In genomic region chr1:197807216-197807615, GRCh38 we compare ENCODE assay signal across 16 cellular contexts. TPM values are rescaled to one million over a fixed set of nuclear protein-coding genes. Genes with fewer than 3 reads are reported as not detected.
DNase-seq lines count a peak whose midpoint lies in the region; ATAC-seq, FAIRE-seq and TF ChIP-seq lines count a peak whose summit lies in the region.
"Had no signal": no experiment of that assay in that cellular context is flagged by ENCODE, and none has a peak within 500 bp of the region (broad histone marks: within the 10 kb centered on the region; RNA-seq: fewer than 3 reads in every experiment).

No MANE protein-coding gene starts in this region.

- no peak overlapping the region for H3K27ac ChIP-seq in left lung
- H3K27ac ChIP-seq: HL-60 had no signal

- no peak for TF ChIP-seq CTCF in left lung (IDR thresholded peaks at IDR 0.05)

- DNase-seq in GM18507 (ENCODE audit: extremely low spot score, insufficient read length, low read depth) (no peak), immature natural killer cell (peak; percentile 15 to 18 (median 16)), left lung (no peak), mesenteric fat pad (ENCODE audit: low spot score) (no peak), activated gamma-delta T cell treated with Interleukin-2 at 50 U/mL for 16 hours (no peak)
- no peak for DNase-seq in activated CD8-positive, alpha-beta memory T cell treated with anti-CD3 and anti-CD28 coated beads, Interleukin-2, amount 50 U/mL, for 48 hours
- DNase-seq: hypothalamus; Karpas-422; naive B cell; NCI-H1436; stimulated activated CD4-positive, alpha-beta T cell treated with anti-CD3 and anti-CD28 coated beads, Interleukin-15, amount 100 ng/mL, for 24 hours; substantia nigra had no signal

- peaks cover 34 to 41% of the 10 kb centered on the region in 2 donors for H3K4me1 Mint-ChIP-seq in immature natural killer cell

- no peaks in the 10 kb centered on the region for H3K4me1 ChIP-seq in left lung

- H3K36me3 Mint-ChIP-seq in immature natural killer cell, result peaks cover 0 to 5% (median 0%) of the 10 kb centered on the region in 3 donors
- H3K36me3 Mint-ChIP-seq: naive B cell had no signal

- no peak overlapping the region for H3K4me3 ChIP-seq in left lung

- peaks cover 0 to under 1% of the 10 kb centered on the region in 2 donors for H3K9me3 ChIP-seq in left lung

- H3K9me3 Mint-ChIP-seq in immature natural killer cell, result no peaks in the 10 kb centered on the region

- peak overlapping the region; percentile 44 to 77 (median 68) for H3K27ac Mint-ChIP-seq in immature natural killer cell

- FAIRE-seq in GM18507 (lab: Jason Lieb, UNC), result peak; percentile 38
- FAIRE-seq: GM19239 had no signal

- intact Hi-C loops in left lung (cut with DNase I), result no loop called here

- ATAC-seq in GM21423 (IDR thresholded peaks at IDR 0.05; ENCODE audit: unreplicated experiment) (peak; percentile 52), HG03108 (IDR thresholded peaks at IDR 0.05; ENCODE audit: unreplicated experiment) (peak; percentile 54), left lung (no peak)

- H3K27me3 Mint-ChIP-seq in immature natural killer cell (ENCODE audit: low read depth in 3 of 3), result peaks cover 0 to 3% (median 2%) of the 10 kb centered on the region in 3 donors

- H3K4me3 Mint-ChIP-seq in immature natural killer cell, result peak overlapping the region; percentile 7 to 68 (median 64)
- H3K4me3 Mint-ChIP-seq: naive B cell had no signal

- no peaks in the 10 kb centered on the region for H3K27me3 ChIP-seq in left lung

- no peaks in the 10 kb centered on the region for H3K36me3 ChIP-seq in left lung

RNA-seq across cellular contexts. Expression of gene DENND1B, which starts 31.9 kb away (rescaled TPM):
- polyA plus RNA-seq in immature natural killer cell, result 10 to 100 TPM; 15.6 to 19.2 (median 18.5) TPM
- total RNA-seq in left lung (10 to 100 TPM; 16.4 to 17.2 TPM), mesenteric fat pad (7.1 TPM)

Comparison
In these comparisons a context has a peak if more than half of its experiments do, and no peak if none do; other contexts are left out.
1. DNase-seq: peak in immature natural killer cell (3 of 3); none in GM18507 (single experiment), left lung (0 of 2), mesenteric fat pad (single experiment), activated gamma-delta T cell treated with Interleukin-2 at 50 U/mL for 16 hours (single experiment) and activated CD8-positive, alpha-beta memory T cell treated with anti-CD3 and anti-CD28 coated beads, Interleukin-2, amount 50 U/mL, for 48 hours (single experiment).